In genomic region chr14:31945074-31945613, GRCh38 we compare ENCODE assay signal across 10 cellular contexts.
DNase-seq lines count a peak whose midpoint lies in the region; ATAC-seq and TF ChIP-seq lines count a peak whose summit lies in the region.
"Had no signal": no experiment of that assay in that cellular context is flagged by ENCODE, and none has a peak within 500 bp of the region (broad histone marks: within the 10 kb centered on the region; RNA-seq: fewer than 3 reads in every experiment).

No MANE protein-coding gene starts in this region.

- no peak for TF ChIP-seq EP300 in gastroesophageal sphincter (IDR thresholded peaks at IDR 0.05)

- H3K36me3 Mint-ChIP-seq in activated T-helper 1 cell treated with anti-CD3 and anti-CD28 coated beads, Interleukin-12 subunit alpha, Interleukin-12 subunit beta, Interleukin-2, Interleukin-4 antibody, amounts not matched to agents 30 ng/mL and 10 ng/mL and 1 ng/mL, durations not matched to agents 14 hours and 24 hours and 36 hours (ENCODE audit: low read depth), result no peaks in the 10 kb centered on the region

- H3K27ac Mint-ChIP-seq in activated T-helper 1 cell treated with anti-CD3 and anti-CD28 coated beads, Interleukin-12 subunit alpha, Interleukin-12 subunit beta, Interleukin-2, Interleukin-4 antibody, amounts not matched to agents 30 ng/mL and 10 ng/mL and 1 ng/mL, durations not matched to agents 14 hours and 24 hours and 36 hours, result no peak overlapping the region

- peaks cover 0 to 1% (median 0%) of the 10 kb centered on the region in 3 donors for H3K4me1 ChIP-seq in gastroesophageal sphincter

- 93 to 100% methylated on average over 1 to 2 of the region's 3 CpGs for WGBS in gastroesophageal sphincter (ENCODE audit: low coverage in 1 of 2), 2 donors
- 56 to 75% methylated on average over 3 of the region's 3 CpGs for WGBS in lower leg skin, 2 donors

- no peaks in the 10 kb centered on the region for H3K36me3 ChIP-seq in gastroesophageal sphincter
- H3K36me3 ChIP-seq: heart left ventricle had no signal

- peak overlapping the region; percentile 28 for H3K4me3 Mint-ChIP-seq in activated T-helper 1 cell treated with anti-CD3 and anti-CD28 coated beads, Interleukin-12 subunit alpha, Interleukin-12 subunit beta, Interleukin-2, Interleukin-4 antibody, amounts not matched to agents 30 ng/mL and 10 ng/mL and 1 ng/mL, durations not matched to agents 14 hours and 24 hours and 36 hours

- H3K27me3 ChIP-seq in gastroesophageal sphincter, result no peaks in the 10 kb centered on the region
- H3K27me3 ChIP-seq: heart left ventricle had no signal

- peaks cover 15% of the 10 kb centered on the region for H3K4me1 Mint-ChIP-seq in activated T-helper 1 cell treated with anti-CD3 and anti-CD28 coated beads, Interleukin-12 subunit alpha, Interleukin-12 subunit beta, Interleukin-2, Interleukin-4 antibody, amounts not matched to agents 30 ng/mL and 10 ng/mL and 1 ng/mL, durations not matched to agents 14 hours and 24 hours and 36 hours (ENCODE audit: low read depth)

- TF ChIP-seq POLR2A in gastroesophageal sphincter (IDR thresholded peaks at IDR 0.05) (no peak), lower leg skin (IDR thresholded peaks at IDR 0.05) (no peak)

- no peak overlapping the region for H3K4me3 ChIP-seq in gastroesophageal sphincter
- H3K4me3 ChIP-seq in lower leg skin (ENCODE audit: low read depth, poor library complexity, severe bottlenecking), result no peak overlapping the region
- H3K4me3 ChIP-seq: heart left ventricle had no signal

- intact Hi-C loops in activated T-helper 1 cell treated with anti-CD3 and anti-CD28 coated beads, Interleukin-12 subunit alpha, Interleukin-12 subunit beta, Interleukin-2, Interleukin-4 antibody, amounts not matched to agents 30 ng/mL and 10 ng/mL and 1 ng/mL, durations not matched to agents 14 hours and 24 hours and 36 hours (cut with micrococcal nuclease), result no loop called here
- intact Hi-C loops in lower leg skin (cut with DNase I; ENCODE audit: low total_unique reads), result no loop called here

- TF ChIP-seq CTCF in gastroesophageal sphincter (IDR thresholded peaks at IDR 0.05) (no peak), lower leg skin (IDR thresholded peaks at IDR 0.05) (no peak)

- H3K27ac ChIP-seq in gastroesophageal sphincter, result no peak overlapping the region
- H3K27ac ChIP-seq: heart left ventricle, KMS-11 had no signal

- H3K27me3 Mint-ChIP-seq in activated T-helper 1 cell treated with anti-CD3 and anti-CD28 coated beads, Interleukin-12 subunit alpha, Interleukin-12 subunit beta, Interleukin-2, Interleukin-4 antibody, amounts not matched to agents 30 ng/mL and 10 ng/mL and 1 ng/mL, durations not matched to agents 14 hours and 24 hours and 36 hours (ENCODE audit: insufficient read depth), result peaks cover 8% of the 10 kb centered on the region

- no peaks in the 10 kb centered on the region for H3K9me3 Mint-ChIP-seq in activated T-helper 1 cell treated with anti-CD3 and anti-CD28 coated beads, Interleukin-12 subunit alpha, Interleukin-12 subunit beta, Interleukin-2, Interleukin-4 antibody, amounts not matched to agents 30 ng/mL and 10 ng/mL and 1 ng/mL, durations not matched to agents 14 hours and 24 hours and 36 hours

- H3K9me3 ChIP-seq in gastroesophageal sphincter, result no peaks in the 10 kb centered on the region
- H3K9me3 ChIP-seq: heart left ventricle had no signal

- ATAC-seq in HG03432 (IDR thresholded peaks at IDR 0.05; ENCODE audit: unreplicated experiment), result peak; percentile 66
- ATAC-seq in HG03439 (IDR thresholded peaks at IDR 0.05; ENCODE audit: unreplicated experiment), result no peak
- ATAC-seq in gastroesophageal sphincter, result no peak

- DNase-seq in stimulated activated CD4-positive, alpha-beta T cell treated with anti-CD3 and anti-CD28 coated beads, Interleukin-15, amount 100 ng/mL, for 24 hours, result peak; percentile 6
- no peak for DNase-seq in stimulated activated CD4-positive, alpha-beta T cell treated with anti-CD3 and anti-CD28 coated beads, Interleukin-1b, Interleukin-23, amount 100 ng/mL, for 48 hours
- no peak for DNase-seq in activated T-helper 1 cell treated with anti-CD3 and anti-CD28 coated beads, Interleukin-12 subunit alpha, Interleukin-12 subunit beta, Interleukin-2, Interleukin-4 antibody, amounts not matched to agents 30 ng/mL and 10 ng/mL and 1 ng/mL, durations not matched to agents 14 hours and 24 hours and 36 hours (ENCODE audit: low spot score)
- DNase-seq in lower leg skin (ENCODE audit: low spot score in 2 of 2), result no peak
- DNase-seq in GDM1 (lab: John Stamatoyannopoulos, UW), result no peak
- DNase-seq: heart left ventricle had no signal
